ENCODE assay signal across 29 cellular contexts in genomic region chr17:59510611-59511010, GRCh38.
"Had no signal": no experiment of that assay in that cellular context is flagged by ENCODE, and none has a peak within 500 bp of the region (broad histone marks: within the 10 kb centered on the region; RNA-seq: fewer than 3 reads in every experiment).

No MANE protein-coding gene starts in this region.

- H3K27me3 ChIP-seq: brain microvascular endothelial cell, Peyer's patch, SJSA1 had no signal

- H3K4me3 ChIP-seq: Peyer's patch, SJSA1 had no signal

- H3K36me3 ChIP-seq: brain microvascular endothelial cell, Peyer's patch, SJSA1 had no signal

- FAIRE-seq: colon, TTC549 had no signal

- ATAC-seq: activated CD8-positive, alpha-beta T cell treated with anti-CD3 and anti-CD28 coated beads for 36 hours; activated T-cell treated with anti-CD3 and anti-CD28 coated beads, Interleukin-2, amount 50 U/mL, for 72 hours; activated T-helper 17 cell treated with anti-CD3 and anti-CD28 coated beads, Interleukin-2, amount 50 U/mL, for 72 hours; PC-3 had no signal

- DNase-seq: activated CD4-positive, alpha-beta T cell treated with anti-CD3 and anti-CD28 coated beads, Interleukin-2, amount 10 ng/mL, durations not matched to agents 24 days and 14 days; activated CD4-positive, alpha-beta T cell treated with anti-CD3 and anti-CD28 coated beads, Interleukin-2, amount 50 U/mL, for 4 hours; activated CD8-positive, alpha-beta T cell treated with anti-CD3 and anti-CD28 coated beads for 36 hours; activated effector memory CD4-positive, alpha-beta T cell treated with anti-CD3 and anti-CD28 coated beads, Interleukin-2, amount 50 U/mL, for 16 hours; activated naive CD4-positive, alpha-beta T cell; activated naive CD4-positive, alpha-beta T cell treated with anti-CD3 and anti-CD28 coated beads, Interleukin-2, amount 50 U/mL, for 16 hours; activated naive CD8-positive, alpha-beta T cell treated with anti-CD3 and anti-CD28 coated beads for 36 hours; activated T-cell treated with anti-CD3 and anti-CD28 coated beads, Interleukin-2, amount 50 U/mL, for 1 hour; activated T-cell treated with anti-CD3 and anti-CD28 coated beads, Interleukin-2, amount 50 U/mL, for 72 hours; amniotic stem cell; aorta; brain microvascular endothelial cell; central memory CD4-positive, alpha-beta T cell; Karpas-422; NCI-H1105; NCI-H1417 treated with DMSO at 0.1 percent for 48 hours; NCI-H187 treated with DMSO at 0.1 percent for 48 hours; NCI-H2081; NCI-H345; NCI-H526 treated with DMSO at 0.1 percent for 48 hours; NK-92 treated with Interleukin-12 subunit alpha and Interleukin-12 subunit beta, amount 100 ng/mL, for 24 hours; PC-3; Peyer's patch; RPMI8226; SHP77 treated with DMSO at 0.1 percent for 48 hours had no signal

- H3K9me3 ChIP-seq: Peyer's patch, SJSA1 had no signal

- H3K27ac ChIP-seq: brain microvascular endothelial cell, Peyer's patch, SJSA1 had no signal
